ENCODE assay signal across 1 cellular context in genomic region chr10:124453965-124454610, GRCh38.
TF ChIP-seq lines count a peak whose summit lies in the region.

No MANE protein-coding gene starts in this region.

TF ChIP-seq in K562, 482 proteins besides CTCF, POLR2A, EP300 and RAD21 (continued from another document):
- TF ChIP-seq HMGN3 (IDR thresholded peaks at IDR 0.05; ENCODE audit: borderline replicate concordance, extremely low read depth, insufficient read length, low read depth, low read length) (no peak), CEBPB (tag; IDR thresholded peaks at IDR 0.05) (peak; percentile 72), TAL1 (IDR thresholded peaks at IDR 0.05) (peak; percentile 86), BMI1 (IDR thresholded peaks at IDR 0.05; ENCODE audit: low read length) (no peak), TCF3 (CRISPR knock-in tag; IDR thresholded peaks at IDR 0.05) (peak; percentile 87), COPS2 (conservative IDR thresholded peaks at IDR 0.05) (no peak), RB1 (IDR thresholded peaks at IDR 0.05; ENCODE audit: low read depth) (no peak), MAZ (CRISPR knock-in tag; conservative IDR thresholded peaks at IDR 0.05 in 1 of 2, IDR thresholded peaks at IDR 0.05 in 1 of 2) (no peak), GTF3C2 (IDR thresholded peaks at IDR 0.05; ENCODE audit: borderline replicate concordance, extremely low read depth, insufficient read length) (no peak), ATF7 (IDR thresholded peaks at IDR 0.05) (no peak), CXXC5 (CRISPR knock-in tag; IDR thresholded peaks at IDR 0.05) (peak; percentile 31; the same call in 1 of the 2 replicates), XRCC5 (IDR thresholded peaks at IDR 0.05; ENCODE audit: low read depth, low read length) (no peak), MTA2 (IDR thresholded peaks at IDR 0.05; ENCODE audit: low read depth) (peak; percentile 63; the same call in 1 of the 2 replicates), NCOA4 (IDR thresholded peaks at IDR 0.05; ENCODE audit: partially characterized antibody) (no peak), FOXM1 (IDR thresholded peaks at IDR 0.05; ENCODE audit: low read depth) (peak; percentile 47; the same call in 1 of the 2 replicates), FOXM1 (CRISPR knock-in tag; IDR thresholded peaks at IDR 0.05; ENCODE audit: low read depth) (no peak), KDM1A (IDR thresholded peaks at IDR 0.05) (peak; percentile 15 to 26; a peak in 1 of 4 replicates), ILF3 (IDR thresholded peaks at IDR 0.05; ENCODE audit: borderline replicate concordance) (no peak)
- TF ChIP-seq, protein P1, sequence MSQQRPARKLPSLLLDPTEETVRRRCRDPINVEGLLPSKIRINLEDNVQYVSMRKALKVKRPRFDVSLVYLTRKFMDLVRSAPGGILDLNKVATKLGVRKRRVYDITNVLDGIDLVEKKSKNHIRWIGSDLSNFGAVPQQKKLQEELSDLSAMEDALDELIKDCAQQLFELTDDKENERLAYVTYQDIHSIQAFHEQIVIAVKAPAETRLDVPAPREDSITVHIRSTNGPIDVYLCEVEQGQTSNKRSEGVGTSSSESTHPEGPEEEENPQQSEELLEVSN (IDR thresholded peaks at IDR 0.05; ENCODE audit: borderline replicate concordance in 1 of 2, extremely low read depth in 1 of 2, insufficient read depth in 1 of 2, insufficient read length in 1 of 2, low read depth in 1 of 2, low read length in 1 of 2, poor library complexity in 1 of 2, severe bottlenecking in 1 of 2): no peak
